Comparison of ENCODE assay signal across 17 cellular contexts in the genomic region with DNA sequence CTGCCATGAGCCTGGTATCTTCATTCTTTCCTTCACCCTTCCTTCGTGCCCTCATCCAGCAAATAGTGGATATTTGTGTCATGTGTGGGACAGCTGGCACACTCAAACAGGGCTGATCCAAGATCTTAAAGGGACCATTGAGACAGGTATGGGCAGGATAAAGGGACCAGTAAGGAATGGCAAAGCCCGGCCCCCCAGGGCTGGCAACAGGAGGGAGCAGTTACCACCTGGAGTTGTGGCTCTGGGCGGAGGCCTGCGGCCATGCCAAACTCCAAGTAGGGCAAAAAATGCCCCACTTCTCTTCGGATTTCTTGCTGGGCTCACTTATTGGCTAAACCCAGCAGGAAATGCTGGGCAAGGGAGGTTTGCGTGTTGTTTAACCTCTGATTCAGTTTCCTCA. TPM values are rescaled to one million over a fixed set of nuclear protein-coding genes. Genes with fewer than 3 reads are reported as not detected.
DNase-seq lines count a peak whose midpoint lies in the region; ATAC-seq lines count a peak whose summit lies in the region.
"Had no signal": no experiment of that assay in that cellular context is flagged by ENCODE, and none has a peak within 500 bp of the region (broad histone marks: within the 10 kb centered on the region; RNA-seq: fewer than 3 reads in every experiment).

No MANE protein-coding gene starts in this region.

- H3K4me1 Mint-ChIP-seq in CD4-positive, alpha-beta memory T cell: peaks cover 12 to 65% (median 45%) of the 10 kb centered on the region in 4 donors
- H3K4me1 Mint-ChIP-seq in T-helper 17 cell: peaks cover 29% of the 10 kb centered on the region
- H3K4me1 Mint-ChIP-seq in naive thymus-derived CD8-positive, alpha-beta T cell: peaks cover 10 to 57% (median 42%) of the 10 kb centered on the region in 4 donors

- POLR2A ChIA-PET in CD4-positive, alpha-beta memory T cell (lab: Charles Lee; ENCODE audit: partially characterized antibody): interaction anchor here (3.6 to 3.7 kb wide), 2 partner anchors 80 to 256 kb away, joined by 31 to 67 read pairs; a partner anchor contains a TSS
- POLR2A ChIA-PET in naive thymus-derived CD8-positive, alpha-beta T cell (lab: Charles Lee): interaction anchor here (0.5 to 3.8 kb wide), 5 partner anchors 7 to 255 kb away, joined by 3 to 36 read pairs (median 4); a partner anchor contains a TSS

- no peak for ATAC-seq in T-helper 17 cell
- no peak for ATAC-seq in naive thymus-derived CD8-positive, alpha-beta T cell
- ATAC-seq: activated CD4-positive, CD25-positive, alpha-beta regulatory T cell treated with anti-CD3 and anti-CD28 coated beads, Interleukin-2, amount 50 U/mL, for 24 hours; GM12878 had no signal

- no peak for DNase-seq in CD4-positive, alpha-beta memory T cell
- no peak for DNase-seq in T-helper 17 cell
- DNase-seq in naive thymus-derived CD8-positive, alpha-beta T cell: no peak
- no peak for DNase-seq in NCI-H1930 (lab: John Stamatoyannopoulos, UW)
- no peak for DNase-seq in DMS 273 treated with DMSO at 0.1 percent for 48 hours (lab: John Stamatoyannopoulos, UW)
- DNase-seq in KG1 (lab: John Stamatoyannopoulos, UW): no peak
- DNase-seq: head of caudate nucleus; mesendoderm; NCI-H2171; stimulated activated CD4-positive, alpha-beta T cell treated with anti-CD3 and anti-CD28 coated beads, Interleukin-4, amount 100 ng/mL, for 4 hours had no signal

- no peak overlapping the region for H3K4me3 ChIP-seq in BLaER1
- H3K4me3 ChIP-seq in CD4-positive, alpha-beta memory T cell (ENCODE audit: low read length in 2 of 2): no peak overlapping the region
- H3K4me3 ChIP-seq: GM12878 had no signal

- peaks cover 0 to 21% of the 10 kb centered on the region in 2 donors for H3K36me3 Mint-ChIP-seq in CD4-positive, alpha-beta memory T cell
- H3K36me3 Mint-ChIP-seq in T-helper 17 cell (ENCODE audit: low read depth): no peaks in the 10 kb centered on the region
- peaks cover 0 to 3% (median 0%) of the 10 kb centered on the region in 3 donors for H3K36me3 Mint-ChIP-seq in naive thymus-derived CD8-positive, alpha-beta T cell

- H3K9me3 ChIP-seq in BLaER1 (no peaks in the 10 kb centered on the region), T-helper 17 cell (ENCODE audit: control insufficient read depth, low read length, poor library complexity, severe bottlenecking) (no peaks in the 10 kb centered on the region)
- no peaks in the 10 kb centered on the region for H3K9me3 ChIP-seq in CD4-positive, alpha-beta memory T cell (ENCODE audit: control insufficient read depth in 1 of 2, low read length in 2 of 2)
- H3K9me3 ChIP-seq: esophagus muscularis mucosa, tibial artery had no signal

- peak overlapping the region; percentile 97 for H3K9ac ChIP-seq in BLaER1

- peaks cover 14% of the 10 kb centered on the region for H4K20me1 ChIP-seq in BLaER1

- H3K9me3 Mint-ChIP-seq in CD4-positive, alpha-beta memory T cell: peaks cover 0 to 3% (median 0%) of the 10 kb centered on the region in 8 donors
- no peaks in the 10 kb centered on the region for H3K9me3 Mint-ChIP-seq in naive thymus-derived CD8-positive, alpha-beta T cell
- H3K9me3 Mint-ChIP-seq: CD14-positive monocyte; T-helper 1 cell treated with Interleukin-12 subunit alpha and Interleukin-12 subunit beta and Interleukin-4 antibody, amounts not matched to agents 30 μg/mL and 1 μg/mL, for 36 hours had no signal

- peak overlapping the region in 7 of 8 donors; percentile 24 to 78 (median 58) for H3K4me3 Mint-ChIP-seq in CD4-positive, alpha-beta memory T cell
- peak overlapping the region; percentile 25 for H3K4me3 Mint-ChIP-seq in T-helper 17 cell
- H3K4me3 Mint-ChIP-seq in naive thymus-derived CD8-positive, alpha-beta T cell: peak overlapping the region in 9 of 10 donors; percentile 9 to 99 (median 43)
- H3K4me3 Mint-ChIP-seq: CD14-positive monocyte; T-helper 1 cell treated with Interleukin-12 subunit alpha and Interleukin-12 subunit beta and Interleukin-4 antibody, amounts not matched to agents 30 μg/mL and 1 μg/mL, for 36 hours had no signal

- peaks cover 61% of the 10 kb centered on the region for H3K4me1 ChIP-seq in BLaER1
- H3K4me1 ChIP-seq in CD4-positive, alpha-beta memory T cell (ENCODE audit: insufficient read depth, low read length): peaks cover 59% of the 10 kb centered on the region

- H3K4me2 ChIP-seq in BLaER1: peak overlapping the region; percentile 97; the same call in 1 of the 2 replicates

- H3K36me3 ChIP-seq in BLaER1: peaks cover 30% of the 10 kb centered on the region
- H3K36me3 ChIP-seq in CD4-positive, alpha-beta memory T cell (ENCODE audit: insufficient read depth, low read length): peaks cover 19% of the 10 kb centered on the region

- H3K27ac ChIP-seq in BLaER1: peak overlapping the region; percentile 99; the same call in 1 of the 2 replicates
- no peak overlapping the region for H3K27ac ChIP-seq in CD4-positive, alpha-beta memory T cell (ENCODE audit: low read depth, low read length)
- H3K27ac ChIP-seq: esophagus muscularis mucosa, tibial artery had no signal

- peak overlapping the region in 4 of 7 donors; percentile 36 to 98 (median 58) for H3K27ac Mint-ChIP-seq in CD4-positive, alpha-beta memory T cell
- H3K27ac Mint-ChIP-seq in T-helper 17 cell: no peak overlapping the region
- peak overlapping the region in 2 of 10 donors; percentile 38 to 79 for H3K27ac Mint-ChIP-seq in naive thymus-derived CD8-positive, alpha-beta T cell
- H3K27ac Mint-ChIP-seq: T-helper 1 cell treated with Interleukin-12 subunit alpha and Interleukin-12 subunit beta and Interleukin-4 antibody, amounts not matched to agents 30 μg/mL and 1 μg/mL, for 36 hours had no signal

- intact Hi-C loops in CD4-positive, alpha-beta memory T cell (cut with micrococcal nuclease): loop anchor here (10.0 kb wide), 1 partner anchor 452 kb away; a partner anchor contains a TSS

- CTCF ChIA-PET in CD4-positive, alpha-beta memory T cell (lab: Charles Lee; ENCODE audit: partially characterized antibody): no interaction called here

- H3K27me3 Mint-ChIP-seq in CD4-positive, alpha-beta memory T cell: no peaks in the 10 kb centered on the region
- no peaks in the 10 kb centered on the region for H3K27me3 Mint-ChIP-seq in T-helper 17 cell
- no peaks in the 10 kb centered on the region for H3K27me3 Mint-ChIP-seq in naive thymus-derived CD8-positive, alpha-beta T cell

- no peaks in the 10 kb centered on the region for H3K27me3 ChIP-seq in BLaER1
- no peaks in the 10 kb centered on the region for H3K27me3 ChIP-seq in CD4-positive, alpha-beta memory T cell (ENCODE audit: insufficient read depth, low read length)
- H3K27me3 ChIP-seq: esophagus muscularis mucosa, tibial artery had no signal

RNA-seq across cellular contexts. Expression of a gene that starts 2.1 kb away (rescaled TPM):
- total RNA-seq in CD4-positive, alpha-beta memory T cell: 10 to 100 TPM; 38.3 to 46.6 TPM
- polyA plus RNA-seq in CD4-positive, alpha-beta memory T cell: 10 to 100 TPM; 13.9 to 15.9 TPM
- total RNA-seq in T-helper 17 cell: 10 to 100 TPM; 17.9 to 20.3 TPM
- total RNA-seq in naive thymus-derived CD8-positive, alpha-beta T cell: 10 to 100 TPM; 35.1 TPM
- 10 to 100 TPM in 2 of 3 donors, 1 to 10 TPM in 1; 7.7 to 15.9 (median 15.4) TPM for polyA plus RNA-seq in naive thymus-derived CD8-positive, alpha-beta T cell

RNA-seq across cellular contexts. Expression of a gene that starts 3.3 kb away (rescaled TPM):
- 100 to 1,000 TPM; 159 to 180 TPM for total RNA-seq in CD4-positive, alpha-beta memory T cell
- polyA plus RNA-seq in CD4-positive, alpha-beta memory T cell: 100 to 1,000 TPM; 184 to 252 TPM
- 100 to 1,000 TPM; 109 to 131 TPM for total RNA-seq in T-helper 17 cell
- total RNA-seq in naive thymus-derived CD8-positive, alpha-beta T cell: 100 to 1,000 TPM; 183 TPM
- 100 to 1,000 TPM; 209 to 256 (median 222) TPM for polyA plus RNA-seq in naive thymus-derived CD8-positive, alpha-beta T cell

RNA-seq across cellular contexts. Expression of a gene that starts 10.9 kb away (rescaled TPM):
- 1 to 10 TPM; 5.9 to 7.1 TPM for total RNA-seq in CD4-positive, alpha-beta memory T cell
- polyA plus RNA-seq in CD4-positive, alpha-beta memory T cell: 1 to 10 TPM in 1 of 2 donors, under 1 TPM in 1; 0.81 to 1.8 TPM
- 1 to 10 TPM; 4.1 to 6.1 TPM for total RNA-seq in T-helper 17 cell
- total RNA-seq in naive thymus-derived CD8-positive, alpha-beta T cell: 1 to 10 TPM; 6.2 to 7.0 TPM
- polyA plus RNA-seq in naive thymus-derived CD8-positive, alpha-beta T cell: 1 to 10 TPM in 1 of 3 donors, under 1 TPM in 2; 0.45 to 1.4 (median 0.80) TPM
